ENCODE assay signal across 8 cellular contexts in genomic region chr11:64553554-64554201, GRCh38. TPM values are rescaled to one million over a fixed set of nuclear protein-coding genes. Genes with fewer than 3 reads are reported as not detected.
A peak's percentile ranks its signal among the peaks of the same experiment; 100 is the strongest.
DNase-seq lines count a peak whose midpoint lies in the region; ATAC-seq, FAIRE-seq and TF ChIP-seq lines count a peak whose summit lies in the region.

No MANE protein-coding gene starts in this region.

- FAIRE-seq in endometrium (lab: Jason Lieb, UNC), result peak; percentile 55

- H3K36me3 ChIP-seq in mucosa of descending colon (ENCODE audit: low read depth), result no peaks in the 10 kb centered on the region

- ATAC-seq in mucosa of descending colon, result peak; percentile 80

- intact Hi-C loops in mucosa of descending colon (cut with DNase I, micrococcal nuclease), result loop anchor here (2.0 to 5.0 kb wide), 2 partner anchors 99 kb away; no protein-coding TSS in a partner anchor

- H3K4me3 ChIP-seq in mucosa of descending colon, result no peak overlapping the region

- DNase-seq in DMS79 treated with DMSO at 0.1 percent for 48 hours (lab: John Stamatoyannopoulos, UW), result peak; percentile 35
- no peak for DNase-seq in DMS79 (lab: John Stamatoyannopoulos, UW)
- DNase-seq in NCI-H1694 (lab: John Stamatoyannopoulos, UW), result peak; percentile 44
- DNase-seq in activated CD8-positive, alpha-beta memory T cell treated with anti-CD3 and anti-CD28 coated beads for 48 hours (ENCODE audit: low read depth in 2 of 3, low spot score in 2 of 3), result peak in 2 of 3 experiments; percentile 15 to 23
- peak in 2 of 3 donors; percentile 71 to 81 for DNase-seq in mucosa of descending colon
- peak; percentile 11 to 22 for DNase-seq in stimulated activated CD8-positive, alpha-beta memory T cell treated with anti-CD3 and anti-CD28 coated beads, Interleukin-4, amount 100 ng/mL, for 4 hours (ENCODE audit: low read depth in 2 of 2, low spot score in 1 of 2)
- DNase-seq in GOT3 (lab: John Stamatoyannopoulos, UW), result no peak

- peak; percentile 99 for TF ChIP-seq CTCF in mucosa of descending colon (IDR thresholded peaks at IDR 0.05)

- H3K4me1 ChIP-seq in mucosa of descending colon (ENCODE audit: low read depth), result peaks cover 4% of the 10 kb centered on the region

- no peaks in the 10 kb centered on the region for H3K9me3 ChIP-seq in mucosa of descending colon

RNA-seq across cellular contexts. Expression of gene SLC22A11, which starts 2.1 kb away (rescaled TPM):
- total RNA-seq in mucosa of descending colon, result under 1 TPM in 1 of 3 donors, not detected in 2; 0.20 TPM

RNA-seq across cellular contexts. Expression of gene SLC22A12, which starts 37.3 kb away (rescaled TPM):
- total RNA-seq in mucosa of descending colon, result not detected

Comparison
In these comparisons a context has a peak if more than half of its experiments do, and no peak if none do; other contexts are left out.
1. DNase-seq: peak in DMS79 treated with DMSO at 0.1 percent for 48 hours (single experiment), NCI-H1694 (single experiment), activated CD8-positive, alpha-beta memory T cell treated with anti-CD3 and anti-CD28 coated beads for 48 hours (2 of 3), mucosa of descending colon (2 of 3) and stimulated activated CD8-positive, alpha-beta memory T cell treated with anti-CD3 and anti-CD28 coated beads, Interleukin-4, amount 100 ng/mL, for 4 hours (2 of 2); none in DMS79 (single experiment) and GOT3 (single experiment).